10 cellular contexts compared by ENCODE assay signal in the genomic region with DNA sequence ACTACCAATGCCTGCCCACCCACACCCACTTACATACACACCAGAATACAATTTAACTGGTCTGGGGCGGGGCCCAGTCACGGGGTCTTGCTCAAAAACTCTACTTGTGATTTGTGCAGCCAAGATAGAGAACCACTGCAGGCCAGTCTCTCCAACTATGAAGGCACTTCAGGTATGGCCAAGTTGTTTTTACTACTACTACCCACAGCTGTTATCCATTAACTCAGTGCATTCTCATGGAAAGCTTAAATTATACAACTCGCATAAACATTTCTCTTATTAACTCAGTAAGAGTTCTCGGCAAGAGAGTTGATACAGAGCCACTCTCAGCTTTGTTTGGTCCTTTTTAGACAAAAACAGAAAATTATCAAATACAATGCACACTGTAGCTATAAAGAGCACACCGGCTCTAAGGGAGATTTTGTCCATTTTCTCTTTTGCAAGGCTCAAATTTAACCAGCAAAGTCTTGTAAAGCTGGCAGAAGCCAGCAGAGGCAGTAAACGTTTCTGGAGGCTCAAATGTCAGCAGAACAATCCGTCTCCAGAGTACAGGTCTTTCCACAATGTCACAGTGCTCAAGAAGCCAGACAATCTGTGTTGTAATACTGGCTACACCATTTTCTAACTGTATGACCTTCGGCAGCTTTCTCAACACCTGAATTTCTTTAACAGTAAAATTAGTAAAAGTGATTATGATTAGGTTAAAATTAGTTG.
A peak's percentile ranks its signal among the peaks of the same experiment; 100 is the strongest.
DNase-seq lines count a peak whose midpoint lies in the region; ATAC-seq and TF ChIP-seq lines count a peak whose summit lies in the region.
"Had no signal": no experiment of that assay in that cellular context is flagged by ENCODE, and none has a peak within 500 bp of the region (broad histone marks: within the 10 kb centered on the region; RNA-seq: fewer than 3 reads in every experiment).

No MANE protein-coding gene starts in this region.

- no peaks in the 10 kb centered on the region for H3K27me3 ChIP-seq in DND-41 (ENCODE audit: insufficient read depth, low read length, poor library complexity)
- H3K27me3 ChIP-seq in mesendoderm (ENCODE audit: insufficient read depth, low read length, poor library complexity), result no peaks in the 10 kb centered on the region
- no peaks in the 10 kb centered on the region for H3K27me3 ChIP-seq in trophoblast cell (ENCODE audit: insufficient read depth, low read length)
- H3K27me3 ChIP-seq: thyroid gland had no signal

- H3K36me3 ChIP-seq in DND-41 (ENCODE audit: insufficient read depth, low read length), result no peaks in the 10 kb centered on the region
- no peaks in the 10 kb centered on the region for H3K36me3 ChIP-seq in mesendoderm (ENCODE audit: control insufficient read depth, insufficient read depth, low read length)
- H3K36me3 ChIP-seq in trophoblast cell (ENCODE audit: control insufficient read depth in 1 of 2, insufficient read depth in 2 of 2, low read length in 2 of 2), result no peaks in the 10 kb centered on the region
- H3K36me3 ChIP-seq: thyroid gland had no signal

- H4K5ac ChIP-seq in mesendoderm (ENCODE audit: low read length), result no peak overlapping the region

- no CpG with 5 or more reads among the region's 8 CpGs for WGBS in mesendoderm (ENCODE audit: extremely low coverage, insufficient coverage, low lambda C conversion rate)
- WGBS in trophoblast cell (ENCODE audit: extremely low coverage, insufficient coverage, insufficient read length), result no CpG with 5 or more reads among the region's 8 CpGs

- H3K56ac ChIP-seq in mesendoderm (ENCODE audit: low read length), result no peak overlapping the region

- H2AK5ac ChIP-seq in mesendoderm (ENCODE audit: low read length) (no peak overlapping the region), trophoblast cell (ENCODE audit: low read length) (no peak overlapping the region)

- H2BK120ac ChIP-seq in mesendoderm (ENCODE audit: low read depth, low read length) (no peak overlapping the region), trophoblast cell (ENCODE audit: insufficient read depth, low read length, poor library complexity) (no peak overlapping the region)

- no peak overlapping the region for H3K14ac ChIP-seq in trophoblast cell (ENCODE audit: low read length)

- no peak overlapping the region for H3K4ac ChIP-seq in mesendoderm (ENCODE audit: low read depth, low read length)
- H3K4ac ChIP-seq in trophoblast cell (ENCODE audit: low read depth, low read length), result no peak overlapping the region

- H2BK15ac ChIP-seq in mesendoderm (replicated peaks; ENCODE audit: low read depth), result no peak overlapping the region

- H2BK5ac ChIP-seq in mesendoderm (ENCODE audit: low read length) (no peak overlapping the region), trophoblast cell (ENCODE audit: low read depth, low read length, poor library complexity) (no peak overlapping the region)

- no peaks in the 10 kb centered on the region for H4K20me1 ChIP-seq in DND-41 (ENCODE audit: insufficient read depth, low read length)

- H2AFZ ChIP-seq in DND-41 (ENCODE audit: low read depth, low read length), result no peak overlapping the region
- no peak overlapping the region for H2AFZ ChIP-seq in trophoblast cell (ENCODE audit: insufficient read depth, low read length, poor library complexity)

- H4K91ac ChIP-seq in trophoblast cell (ENCODE audit: low read depth, low read length), result no peak overlapping the region

- H3K79me1 ChIP-seq in mesendoderm (ENCODE audit: low read length) (no peaks in the 10 kb centered on the region), trophoblast cell (ENCODE audit: low read length) (no peaks in the 10 kb centered on the region)

- H3K4me2 ChIP-seq in DND-41 (ENCODE audit: insufficient read depth, low read length) (peak overlapping the region; percentile 38; the same call in 1 of the 2 replicates), mesendoderm (ENCODE audit: low read length) (no peak overlapping the region), trophoblast cell (ENCODE audit: low read length) (no peak overlapping the region)

- no peak overlapping the region for H4K12ac ChIP-seq in trophoblast cell (ENCODE audit: low read depth, low read length)

- DNase-seq in DND-41, result no peak
- DNase-seq in amniotic epithelial cell (ENCODE audit: low read depth), result peak; percentile 28
- peak; percentile 7 for DNase-seq in mesendoderm
- no peak for DNase-seq in stimulated activated CD4-positive, alpha-beta T cell treated with anti-CD3 and anti-CD28 coated beads, Interleukin-2, amount 100 ng/mL, for 24 hours
- no peak for DNase-seq in OCI-M1 (lab: John Stamatoyannopoulos, UW)
- no peak for DNase-seq in stimulated activated naive CD4-positive, alpha-beta T cell treated with Interleukin-2 at 50 U/mL for 16 hours (lab: John Stamatoyannopoulos, UW)
- no peak for DNase-seq in trophoblast cell
- DNase-seq: NCI-H1417 treated with DMSO at 0.1 percent for 48 hours, thyroid gland had no signal

- H3K18ac ChIP-seq in mesendoderm (ENCODE audit: low read length) (no peak overlapping the region), trophoblast cell (ENCODE audit: low read length) (no peak overlapping the region)

- H4K8ac ChIP-seq in mesendoderm (ENCODE audit: low read depth, low read length), result no peak overlapping the region
- no peak overlapping the region for H4K8ac ChIP-seq in trophoblast cell (ENCODE audit: low read depth, low read length)

- H3K9me3 ChIP-seq in DND-41 (ENCODE audit: insufficient read depth, low read length, severe bottlenecking) (peaks cover 8% of the 10 kb centered on the region), trophoblast cell (ENCODE audit: insufficient read depth, low read depth, low read length) (no peaks in the 10 kb centered on the region)
- H3K9me3 ChIP-seq: thyroid gland had no signal

- peak; percentile 40 for TF ChIP-seq CTCF in DND-41 (IDR thresholded peaks at IDR 0.05; ENCODE audit: borderline replicate concordance, extremely low read depth, low read length, poor library complexity, severe bottlenecking)

- no peak overlapping the region for H3K23ac ChIP-seq in mesendoderm (ENCODE audit: low read length)
- H3K23ac ChIP-seq in trophoblast cell (ENCODE audit: low read length), result no peak overlapping the region

- H3K4me3 ChIP-seq in DND-41 (ENCODE audit: low read depth in 1 of 2, low read length in 2 of 2) (no peak overlapping the region), mesendoderm (ENCODE audit: low read length) (no peak overlapping the region), trophoblast cell (ENCODE audit: low read depth, low read length) (no peak overlapping the region)
- H3K4me3 ChIP-seq: thyroid gland had no signal

- H3K4me1 ChIP-seq in DND-41 (ENCODE audit: insufficient read depth, low read length) (peaks cover 43% of the 10 kb centered on the region), mesendoderm (ENCODE audit: control insufficient read depth, low read depth, low read length) (no peaks in the 10 kb centered on the region), trophoblast cell (ENCODE audit: control insufficient read depth in 1 of 2, insufficient read depth in 2 of 2, low read length in 2 of 2) (no peaks in the 10 kb centered on the region)

- H2BK12ac ChIP-seq in trophoblast cell (ENCODE audit: low read length), result no peak overlapping the region

- H3K9ac ChIP-seq in DND-41 (ENCODE audit: low read depth, low read length), result no peak overlapping the region
- no peak overlapping the region for H3K9ac ChIP-seq in mesendoderm (ENCODE audit: low read length)
- no peak overlapping the region for H3K9ac ChIP-seq in trophoblast cell (ENCODE audit: low read length)

- ATAC-seq in DND-41 (ENCODE audit: insufficient read depth, low read depth), result no peak
- peak; percentile 44 for ATAC-seq in HG03354 (IDR thresholded peaks at IDR 0.05; ENCODE audit: poor library complexity, severe bottlenecking, unreplicated experiment)

- no peaks in the 10 kb centered on the region for H3K79me2 ChIP-seq in DND-41 (ENCODE audit: insufficient read depth, low read length)
- H3K79me2 ChIP-seq in mesendoderm (ENCODE audit: control insufficient read depth, insufficient read depth, low read length), result no peaks in the 10 kb centered on the region
- H3K79me2 ChIP-seq in trophoblast cell (ENCODE audit: control insufficient read depth, insufficient read depth, low read length, poor library complexity), result no peaks in the 10 kb centered on the region

- H3K27ac ChIP-seq in DND-41 (ENCODE audit: low read length) (peak overlapping the region; percentile 34), mesendoderm (ENCODE audit: low read depth, low read length) (no peak overlapping the region), trophoblast cell (ENCODE audit: low read depth, low read length) (no peak overlapping the region)
- H3K27ac ChIP-seq: thyroid gland had no signal

Comparison
In these comparisons a context has a peak if more than half of its experiments do, and no peak if none do; other contexts are left out.
1. DNase-seq: peak in amniotic epithelial cell (single experiment) and mesendoderm (single experiment); none in DND-41 (single experiment), stimulated activated CD4-positive, alpha-beta T cell treated with anti-CD3 and anti-CD28 coated beads, Interleukin-2, amount 100 ng/mL, for 24 hours (0 of 2), OCI-M1 (single experiment), stimulated activated naive CD4-positive, alpha-beta T cell treated with Interleukin-2 at 50 U/mL for 16 hours (single experiment) and trophoblast cell (0 of 2).